ENCODE assay signal across 9 cellular contexts in genomic region chrX:323721-324628, GRCh38. TPM values are rescaled to one million over a fixed set of nuclear protein-coding genes. Genes with fewer than 3 reads are reported as not detected.
A peak's percentile ranks its signal among the peaks of the same experiment; 100 is the strongest.
DNase-seq lines count a peak whose midpoint lies in the region; TF ChIP-seq lines count a peak whose summit lies in the region.
"Had no signal": no experiment of that assay in that cellular context is flagged by ENCODE, and none has a peak within 500 bp of the region (broad histone marks: within the 10 kb centered on the region; RNA-seq: fewer than 3 reads in every experiment).

No MANE protein-coding gene starts in this region.

- intact Hi-C loops in activated CD4-positive, alpha-beta memory T cell treated with anti-CD3 and anti-CD28 coated beads for 36 hours (cut with micrococcal nuclease): no loop called here

- peak overlapping the region; percentile 40 for H3K27ac ChIP-seq in WERI-Rb-1

- no peaks in the 10 kb centered on the region for H3K27me3 ChIP-seq in WERI-Rb-1 (ENCODE audit: insufficient read depth, low read depth, severe bottlenecking)

- no peaks in the 10 kb centered on the region for H3K27me3 Mint-ChIP-seq in activated CD4-positive, alpha-beta memory T cell treated with anti-CD3 and anti-CD28 coated beads for 36 hours
- H3K27me3 Mint-ChIP-seq in activated CD4-positive, alpha-beta memory T cell treated with anti-CD3 and anti-CD28 coated beads, Interleukin-2, amount 10 ng/mL, durations not matched to agents 7 days and 5 days: peaks cover 3% of the 10 kb centered on the region
- no peaks in the 10 kb centered on the region for H3K27me3 Mint-ChIP-seq in activated T-cell treated with anti-CD3 and anti-CD28 coated beads, Interleukin-2, amount 50 U/mL, for 24 hours

- peak overlapping the region; percentile 15 for H3K27ac Mint-ChIP-seq in activated CD4-positive, alpha-beta memory T cell treated with anti-CD3 and anti-CD28 coated beads for 36 hours
- H3K27ac Mint-ChIP-seq in activated CD4-positive, alpha-beta memory T cell treated with anti-CD3 and anti-CD28 coated beads, Interleukin-2, amount 10 ng/mL, durations not matched to agents 7 days and 5 days: no peak overlapping the region
- no peak overlapping the region for H3K27ac Mint-ChIP-seq in activated T-cell treated with anti-CD3 and anti-CD28 coated beads, Interleukin-2, amount 50 U/mL, for 24 hours

- no peaks in the 10 kb centered on the region for H3K36me3 Mint-ChIP-seq in activated CD4-positive, alpha-beta memory T cell treated with anti-CD3 and anti-CD28 coated beads for 36 hours
- no peaks in the 10 kb centered on the region for H3K36me3 Mint-ChIP-seq in activated CD4-positive, alpha-beta memory T cell treated with anti-CD3 and anti-CD28 coated beads, Interleukin-2, amount 10 ng/mL, durations not matched to agents 7 days and 5 days (ENCODE audit: low read depth)
- peaks cover 2% of the 10 kb centered on the region for H3K36me3 Mint-ChIP-seq in activated T-cell treated with anti-CD3 and anti-CD28 coated beads, Interleukin-2, amount 50 U/mL, for 24 hours (ENCODE audit: low read depth)
- H3K36me3 Mint-ChIP-seq: CD4-positive, CD25-positive, alpha-beta regulatory T cell had no signal

- no peaks in the 10 kb centered on the region for H3K36me3 ChIP-seq in WERI-Rb-1

- POLR2A ChIA-PET in activated CD4-positive, alpha-beta memory T cell treated with anti-CD3 and anti-CD28 coated beads for 36 hours (lab: Charles Lee): no interaction called here
- POLR2A ChIA-PET in activated CD4-positive, alpha-beta memory T cell treated with anti-CD3 and anti-CD28 coated beads, Interleukin-2, amount 10 ng/mL, durations not matched to agents 7 days and 5 days (lab: Charles Lee): no interaction called here

- peak overlapping the region; percentile 49 for H3K4me3 Mint-ChIP-seq in activated CD4-positive, alpha-beta memory T cell treated with anti-CD3 and anti-CD28 coated beads for 36 hours
- no peak overlapping the region for H3K4me3 Mint-ChIP-seq in activated CD4-positive, alpha-beta memory T cell treated with anti-CD3 and anti-CD28 coated beads, Interleukin-2, amount 10 ng/mL, durations not matched to agents 7 days and 5 days
- no peak overlapping the region for H3K4me3 Mint-ChIP-seq in activated T-cell treated with anti-CD3 and anti-CD28 coated beads, Interleukin-2, amount 50 U/mL, for 24 hours

- peak overlapping the region; percentile 34 for H3K4me3 ChIP-seq in WERI-Rb-1 (ENCODE audit: low read depth, low read length)
- no peak overlapping the region for H3K4me3 ChIP-seq in skeletal muscle cell (ENCODE audit: low read depth, low read length)

- H3K9me3 ChIP-seq in WERI-Rb-1 (ENCODE audit: severe bottlenecking): no peaks in the 10 kb centered on the region

- peak; percentile 51 for DNase-seq in activated CD4-positive, alpha-beta memory T cell treated with anti-CD3 and anti-CD28 coated beads for 36 hours
- DNase-seq in activated CD4-positive, alpha-beta memory T cell treated with anti-CD3 and anti-CD28 coated beads, Interleukin-2, amount 10 ng/mL, durations not matched to agents 7 days and 5 days: no peak
- DNase-seq in WERI-Rb-1 (peak; percentile 91), glomerular visceral epithelial cell (ENCODE audit: extremely low spot score) (peak; percentile 44), skeletal muscle cell (ENCODE audit: low read depth) (peak; percentile 7), superior temporal gyrus (ENCODE audit: extremely low spot score) (no peak), T1000 (lab: John Stamatoyannopoulos, UW) (no peak)
- no peak for DNase-seq in activated T-cell treated with anti-CD3 and anti-CD28 coated beads, Interleukin-2, amount 50 U/mL, for 24 hours

- H3K4me1 Mint-ChIP-seq in activated CD4-positive, alpha-beta memory T cell treated with anti-CD3 and anti-CD28 coated beads for 36 hours (ENCODE audit: low read depth): peaks cover 14% of the 10 kb centered on the region
- peaks cover 19% of the 10 kb centered on the region for H3K4me1 Mint-ChIP-seq in activated CD4-positive, alpha-beta memory T cell treated with anti-CD3 and anti-CD28 coated beads, Interleukin-2, amount 10 ng/mL, durations not matched to agents 7 days and 5 days
- H3K4me1 Mint-ChIP-seq in activated T-cell treated with anti-CD3 and anti-CD28 coated beads, Interleukin-2, amount 50 U/mL, for 24 hours (ENCODE audit: low read depth): peaks cover 11% of the 10 kb centered on the region

- CTCF ChIA-PET in activated CD4-positive, alpha-beta memory T cell treated with anti-CD3 and anti-CD28 coated beads for 36 hours (lab: Charles Lee): no interaction called here
- CTCF ChIA-PET in activated CD4-positive, alpha-beta memory T cell treated with anti-CD3 and anti-CD28 coated beads, Interleukin-2, amount 10 ng/mL, durations not matched to agents 7 days and 5 days (lab: Charles Lee): no interaction called here

- peak; percentile 84 for TF ChIP-seq CTCF in WERI-Rb-1 (IDR thresholded peaks at IDR 0.05; ENCODE audit: low read depth, low read length)

- H3K9me3 Mint-ChIP-seq in activated CD4-positive, alpha-beta memory T cell treated with anti-CD3 and anti-CD28 coated beads for 36 hours: no peaks in the 10 kb centered on the region
- H3K9me3 Mint-ChIP-seq in activated CD4-positive, alpha-beta memory T cell treated with anti-CD3 and anti-CD28 coated beads, Interleukin-2, amount 10 ng/mL, durations not matched to agents 7 days and 5 days: no peaks in the 10 kb centered on the region
- no peaks in the 10 kb centered on the region for H3K9me3 Mint-ChIP-seq in activated T-cell treated with anti-CD3 and anti-CD28 coated beads, Interleukin-2, amount 50 U/mL, for 24 hours
- H3K9me3 Mint-ChIP-seq: CD4-positive, CD25-positive, alpha-beta regulatory T cell had no signal

RNA-seq across cellular contexts. Expression of gene GTPBP6, which starts 5.4 kb away (rescaled TPM):
- 10 to 100 TPM; 60.0 to 62.4 TPM for total RNA-seq in activated CD4-positive, alpha-beta memory T cell treated with anti-CD3 and anti-CD28 coated beads for 36 hours
- total RNA-seq in activated CD4-positive, alpha-beta memory T cell treated with anti-CD3 and anti-CD28 coated beads, Interleukin-2, amount 10 ng/mL, durations not matched to agents 7 days and 5 days: 10 to 100 TPM; 46.2 to 46.7 TPM

RNA-seq across cellular contexts. Expression of gene PLCXD1, which starts 42.8 kb away (rescaled TPM):
- 10 to 100 TPM; 42.2 to 46.5 TPM for total RNA-seq in activated CD4-positive, alpha-beta memory T cell treated with anti-CD3 and anti-CD28 coated beads for 36 hours
- 10 to 100 TPM; 34.5 to 35.5 TPM for total RNA-seq in activated CD4-positive, alpha-beta memory T cell treated with anti-CD3 and anti-CD28 coated beads, Interleukin-2, amount 10 ng/mL, durations not matched to agents 7 days and 5 days

Comparison
In these comparisons a context has a peak if more than half of its experiments do, and no peak if none do; other contexts are left out.
1. DNase-seq: peak in activated CD4-positive, alpha-beta memory T cell treated with anti-CD3 and anti-CD28 coated beads for 36 hours (single experiment), WERI-Rb-1 (single experiment), glomerular visceral epithelial cell (single experiment) and skeletal muscle cell (single experiment); none in activated CD4-positive, alpha-beta memory T cell treated with anti-CD3 and anti-CD28 coated beads, Interleukin-2, amount 10 ng/mL, durations not matched to agents 7 days and 5 days (single experiment), superior temporal gyrus (single experiment), activated T-cell treated with anti-CD3 and anti-CD28 coated beads, Interleukin-2, amount 50 U/mL, for 24 hours (single experiment) and T1000 (single experiment).